ENCODE assay signal across 11 cellular contexts in genomic region chr10:129756912-129757861, GRCh38.
DNase-seq lines count a peak whose midpoint lies in the region; ATAC-seq, FAIRE-seq and TF ChIP-seq lines count a peak whose summit lies in the region.
"Had no signal": no experiment of that assay in that cellular context is flagged by ENCODE, and none has a peak within 500 bp of the region (broad histone marks: within the 10 kb centered on the region; RNA-seq: fewer than 3 reads in every experiment).

No MANE protein-coding gene starts in this region.

- CTCF ChIA-PET in activated CD4-positive, alpha-beta memory T cell treated with anti-CD3 and anti-CD28 coated beads, Interleukin-2, amount 10 ng/mL, durations not matched to agents 7 days and 5 days (lab: Charles Lee), result no interaction called here
- CTCF ChIA-PET in activated CD4-positive, alpha-beta memory T cell treated with anti-CD3 and anti-CD28 coated beads for 36 hours (lab: Charles Lee), result no interaction called here
- CTCF ChIA-PET in HepG2 (lab: Yijun Ruan, JAX; ENCODE audit: low intra/inter-chr PET ratio, low total read pairs), result no interaction called here

- no peaks in the 10 kb centered on the region for H4K20me1 ChIP-seq in HepG2 (ENCODE audit: insufficient read depth, low read length)

- in situ Hi-C loops in HepG2 (cut with HindIII; ENCODE audit: extremely low pct_ligation_motif_present, low pct_unique_long_range_greater_than_20kb), result no loop called here

- no TSS peak for BruUV-seq in HepG2 (replicated peaks; lab: Mats Ljungman, UMichigan)

- H3K9ac ChIP-seq in HepG2 (ENCODE audit: insufficient read depth, low read depth, low read length), result no peak overlapping the region

- no peak overlapping the region for H3K27ac Mint-ChIP-seq in activated CD4-positive, alpha-beta memory T cell treated with anti-CD3 and anti-CD28 coated beads, Interleukin-2, amount 10 ng/mL, durations not matched to agents 7 days and 5 days
- no peak overlapping the region for H3K27ac Mint-ChIP-seq in activated CD4-positive, alpha-beta memory T cell treated with anti-CD3 and anti-CD28 coated beads for 36 hours
- H3K27ac Mint-ChIP-seq in activated naive CD8-positive, alpha-beta T cell treated with anti-CD3 and anti-CD28 coated beads for 36 hours, result peak overlapping the region; percentile 60

- H3K79me2 ChIP-seq in HepG2 (ENCODE audit: insufficient read depth, low read length), result no peaks in the 10 kb centered on the region

- no peaks in the 10 kb centered on the region for H3K27me3 ChIP-seq in HepG2 (ENCODE audit: control insufficient read depth in 1 of 2, insufficient read depth in 2 of 2, low read length in 2 of 2)
- H3K27me3 ChIP-seq in thoracic aorta (replicated peaks; ENCODE audit: insufficient read depth), result no peaks in the 10 kb centered on the region

- peaks cover 7% of the 10 kb centered on the region for H3K9me3 Mint-ChIP-seq in activated CD4-positive, alpha-beta memory T cell treated with anti-CD3 and anti-CD28 coated beads, Interleukin-2, amount 10 ng/mL, durations not matched to agents 7 days and 5 days
- peaks cover 21% of the 10 kb centered on the region for H3K9me3 Mint-ChIP-seq in activated CD4-positive, alpha-beta memory T cell treated with anti-CD3 and anti-CD28 coated beads for 36 hours
- H3K9me3 Mint-ChIP-seq in activated naive CD8-positive, alpha-beta T cell treated with anti-CD3 and anti-CD28 coated beads for 36 hours, result peaks cover 19% of the 10 kb centered on the region

- TF ChIP-seq RAD21 in HepG2 (CRISPR knock-in tag; IDR thresholded peaks at IDR 0.05), result no peak

- H3K36me3 ChIP-seq in HepG2 (replicated peaks in 1 of 2; ENCODE audit: control insufficient read depth in 1 of 2, insufficient read depth in 2 of 2, low read length in 2 of 2) (no peaks in the 10 kb centered on the region), thoracic aorta (no peaks in the 10 kb centered on the region)

- ATAC-seq in HepG2 (no peak), thoracic aorta (ENCODE audit: insufficient number of reproducible peaks, low FRiP score, low read depth) (no peak)
- ATAC-seq: K562 had no signal

- 44% methylated on average over 21 of the region's 21 CpGs for WGBS in HepG2 (ENCODE audit: low lambda C conversion rate)

- H3K27ac ChIP-seq in HepG2 (ENCODE audit: extremely low read length, insufficient read depth, low read length) (no peak overlapping the region), thoracic aorta (peak overlapping the region in 1 of 2 donors; percentile 5)

- H3K4me1 ChIP-seq in HepG2 (ENCODE audit: insufficient read depth, low read length), result no peaks in the 10 kb centered on the region; the same call in 1 of the 2 replicates
- peaks cover 4 to 5% of the 10 kb centered on the region in 2 donors for H3K4me1 ChIP-seq in thoracic aorta (ENCODE audit: control insufficient read depth in 1 of 2, low read depth in 2 of 2)

- no peaks in the 10 kb centered on the region for H3K27me3 Mint-ChIP-seq in activated CD4-positive, alpha-beta memory T cell treated with anti-CD3 and anti-CD28 coated beads, Interleukin-2, amount 10 ng/mL, durations not matched to agents 7 days and 5 days
- H3K27me3 Mint-ChIP-seq in activated CD4-positive, alpha-beta memory T cell treated with anti-CD3 and anti-CD28 coated beads for 36 hours, result no peaks in the 10 kb centered on the region
- H3K27me3 Mint-ChIP-seq in activated naive CD8-positive, alpha-beta T cell treated with anti-CD3 and anti-CD28 coated beads for 36 hours, result no peaks in the 10 kb centered on the region

- peaks cover 6% of the 10 kb centered on the region for H3K4me1 Mint-ChIP-seq in activated CD4-positive, alpha-beta memory T cell treated with anti-CD3 and anti-CD28 coated beads, Interleukin-2, amount 10 ng/mL, durations not matched to agents 7 days and 5 days
- peaks cover 5% of the 10 kb centered on the region for H3K4me1 Mint-ChIP-seq in activated CD4-positive, alpha-beta memory T cell treated with anti-CD3 and anti-CD28 coated beads for 36 hours (ENCODE audit: low read depth)
- peaks cover 10% of the 10 kb centered on the region for H3K4me1 Mint-ChIP-seq in activated naive CD8-positive, alpha-beta T cell treated with anti-CD3 and anti-CD28 coated beads for 36 hours

- no peak overlapping the region for H3K4me3 Mint-ChIP-seq in activated CD4-positive, alpha-beta memory T cell treated with anti-CD3 and anti-CD28 coated beads, Interleukin-2, amount 10 ng/mL, durations not matched to agents 7 days and 5 days
- H3K4me3 Mint-ChIP-seq in activated CD4-positive, alpha-beta memory T cell treated with anti-CD3 and anti-CD28 coated beads for 36 hours, result no peak overlapping the region
- peak overlapping the region; percentile 53 for H3K4me3 Mint-ChIP-seq in activated naive CD8-positive, alpha-beta T cell treated with anti-CD3 and anti-CD28 coated beads for 36 hours

- H3K36me3 Mint-ChIP-seq in activated CD4-positive, alpha-beta memory T cell treated with anti-CD3 and anti-CD28 coated beads, Interleukin-2, amount 10 ng/mL, durations not matched to agents 7 days and 5 days (ENCODE audit: low read depth), result peaks cover 14% of the 10 kb centered on the region
- H3K36me3 Mint-ChIP-seq in activated CD4-positive, alpha-beta memory T cell treated with anti-CD3 and anti-CD28 coated beads for 36 hours, result peaks cover 66% of the 10 kb centered on the region
- peaks cover 39% of the 10 kb centered on the region for H3K36me3 Mint-ChIP-seq in activated naive CD8-positive, alpha-beta T cell treated with anti-CD3 and anti-CD28 coated beads for 36 hours

- H3K4me3 ChIP-seq in HepG2 (replicated peaks in 1 of 3; ENCODE audit: insufficient read depth in 1 of 3, low read depth in 2 of 3, low read length in 3 of 3), result no peak overlapping the region
- peak overlapping the region; percentile 62 for H3K4me3 ChIP-seq in thoracic aorta
- H3K4me3 ChIP-seq: K562 had no signal

- TF ChIP-seq EP300 in HepG2 (IDR thresholded peaks at IDR 0.05; ENCODE audit: low read depth in 2 of 2, low read length in 2 of 2) (no peak), HepG2 (CRISPR knock-in tag; IDR thresholded peaks at IDR 0.05; ENCODE audit: borderline replicate concordance) (no peak)

- no peak for TF ChIP-seq POLR2A in HepG2 (IDR thresholded peaks at IDR 0.05; ENCODE audit: insufficient read depth in 1 of 2, low read depth in 2 of 2, low read length in 2 of 2)

- intact Hi-C loops in activated CD4-positive, alpha-beta memory T cell treated with anti-CD3 and anti-CD28 coated beads for 36 hours (cut with micrococcal nuclease), result no loop called here
- intact Hi-C loops in HepG2 (cut with micrococcal nuclease; ENCODE audit: unreplicated experiment), result no loop called here

- POLR2A ChIA-PET in activated CD4-positive, alpha-beta memory T cell treated with anti-CD3 and anti-CD28 coated beads, Interleukin-2, amount 10 ng/mL, durations not matched to agents 7 days and 5 days (lab: Charles Lee), result no interaction called here
- POLR2A ChIA-PET in activated CD4-positive, alpha-beta memory T cell treated with anti-CD3 and anti-CD28 coated beads for 36 hours (lab: Charles Lee), result no interaction called here
- POLR2A ChIA-PET in HepG2 (lab: Yijun Ruan, JAX), result no interaction called here

- FAIRE-seq in HepG2 (lab: Jason Lieb, UNC), result no peak
- FAIRE-seq: K562, TTC549 had no signal

- TF ChIP-seq CTCF in HepG2 (CRISPR knock-in tag; IDR thresholded peaks at IDR 0.05) (no peak), thoracic aorta (IDR thresholded peaks at IDR 0.05) (no peak)

- peak; percentile 7 for DNase-seq in activated CD4-positive, alpha-beta memory T cell treated with anti-CD3 and anti-CD28 coated beads, Interleukin-2, amount 10 ng/mL, durations not matched to agents 7 days and 5 days
- DNase-seq in activated CD4-positive, alpha-beta memory T cell treated with anti-CD3 and anti-CD28 coated beads for 36 hours, result no peak
- DNase-seq in activated naive CD8-positive, alpha-beta T cell treated with anti-CD3 and anti-CD28 coated beads for 36 hours, result no peak
- DNase-seq in HepG2 (ENCODE audit: low spot score) (no peak), thoracic aorta (ENCODE audit: low spot score) (no peak), NCI-H774 (lab: John Stamatoyannopoulos, UW) (no peak), mesenteric fat pad (ENCODE audit: low spot score) (no peak), HCEC 1CT (no peak)
- DNase-seq: effector memory CD4-positive, alpha-beta T cell had no signal

- H3K4me2 ChIP-seq in HepG2 (ENCODE audit: low read depth, low read length), result peak overlapping the region; percentile 32; the same call in 1 of the 2 replicates

- H2AFZ ChIP-seq in HepG2 (ENCODE audit: low read length), result no peak overlapping the region

- H3K9me3 ChIP-seq in HepG2 (ENCODE audit: low read length) (peaks cover 26% of the 10 kb centered on the region; the same call in 1 of the 2 replicates), thoracic aorta (peaks cover 6% of the 10 kb centered on the region)

TF ChIP-seq in HepG2, 621 proteins besides CTCF, POLR2A, EP300 and RAD21:
- TF ChIP-seq ATAD3A (CRISPR knock-in tag; IDR thresholded peaks at IDR 0.05), result no peak
- no peak for TF ChIP-seq FOXC1 (CRISPR knock-in tag; IDR thresholded peaks at IDR 0.05; ENCODE audit: borderline replicate concordance)
- TF ChIP-seq ZFP1 (CRISPR knock-in tag; IDR thresholded peaks at IDR 0.05), result no peak
TF ChIP-seq in HepG2: peak in this region for 0.
